In the genomic region with DNA sequence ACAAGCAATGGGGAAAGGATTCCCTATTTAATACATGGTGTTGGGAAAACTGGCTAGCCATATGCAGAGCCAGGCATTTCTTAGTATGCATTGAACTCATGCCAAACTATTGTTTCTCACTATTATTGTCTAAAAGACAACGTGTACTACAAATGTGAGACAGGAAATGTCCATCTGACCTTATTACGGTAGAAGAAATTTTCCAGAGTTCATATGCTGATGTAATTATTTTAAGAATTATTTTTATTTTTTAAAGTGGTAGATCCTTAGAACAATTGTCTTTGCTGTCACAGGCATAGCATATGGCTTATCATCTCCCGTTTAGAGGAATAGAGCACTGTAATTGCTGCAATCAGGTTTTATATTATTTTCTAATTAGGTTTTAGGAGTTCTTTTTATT, we compare ENCODE assay signal across 22 cellular contexts.
"Had no signal": no experiment of that assay in that cellular context is flagged by ENCODE, and none has a peak within 500 bp of the region (broad histone marks: within the 10 kb centered on the region; RNA-seq: fewer than 3 reads in every experiment).

No MANE protein-coding gene starts in this region.

- FAIRE-seq: kidney, small intestine had no signal

- H3K27ac ChIP-seq: foreskin keratinocyte, suprapubic skin had no signal

- DNase-seq: activated CD4-positive, alpha-beta T cell treated with anti-CD3 and anti-CD28 coated beads, Interleukin-2, amount 10 ng/mL, durations not matched to agents 7 days and 5 days; activated CD4-positive, CD25-positive, alpha-beta regulatory T cell; activated CD8-positive, alpha-beta T cell treated with anti-CD3 and anti-CD28 coated beads, Interleukin-2, amount 10 ng/mL, durations not matched to agents 7 days and 5 days; activated naive CD4-positive, alpha-beta T cell treated with anti-CD3 and anti-CD28 coated beads for 36 hours; activated T-cell treated with anti-CD3 and anti-CD28 coated beads, Interleukin-2, amount 50 U/mL, for 4 hours; cerebellar nuclear complex; cortex of kidney; effector CD8-positive, alpha-beta T cell; foreskin keratinocyte; glutamatergic neuron; kidney; midbrain; nucleus accumbens; posterior cingulate gyrus; small intestine; stimulated activated CD4-positive, alpha-beta T cell treated with anti-CD3 and anti-CD28 coated beads, Interleukin-15, amount 100 ng/mL, for 24 hours; stimulated activated CD4-positive, alpha-beta T cell treated with anti-CD3 and anti-CD28 coated beads, Interleukin-2, amount 100 ng/mL, for 48 hours; T-cell; trophoblast cell had no signal

- H3K27me3 ChIP-seq: foreskin keratinocyte, suprapubic skin had no signal

- H3K4me1 ChIP-seq: foreskin keratinocyte, suprapubic skin had no signal

- H3K36me3 ChIP-seq: suprapubic skin had no signal

- ATAC-seq: activated CD8-positive, alpha-beta T cell treated with anti-CD3 and anti-CD28 coated beads, Interleukin-2, amount 10 ng/mL, durations not matched to agents 7 days and 5 days; activated T-cell treated with anti-CD3 and anti-CD28 coated beads, Interleukin-2, amount 50 U/mL, for 4 hours; foreskin keratinocyte; SK-N-SH treated with all-trans-retinoic acid at 6 μM for 48 hours; T-cell had no signal

- H3K4me3 ChIP-seq: lung, suprapubic skin had no signal

- H3K9me3 ChIP-seq: suprapubic skin had no signal
